In genomic region chr11:134363592-134363991, GRCh38 we compare ENCODE assay signal across 1 cellular context.
TF ChIP-seq lines count a peak whose summit lies in the region.

No MANE protein-coding gene starts in this region.

TF ChIP-seq in K562, 482 proteins besides CTCF, POLR2A, EP300 and RAD21 (continued from another document):
- no peak for TF ChIP-seq ZNF512 (tag; IDR thresholded peaks at IDR 0.05)
TF ChIP-seq in K562: peak in this region for 4.
